ENCODE assay signal across 1 cellular context in the genomic region with DNA sequence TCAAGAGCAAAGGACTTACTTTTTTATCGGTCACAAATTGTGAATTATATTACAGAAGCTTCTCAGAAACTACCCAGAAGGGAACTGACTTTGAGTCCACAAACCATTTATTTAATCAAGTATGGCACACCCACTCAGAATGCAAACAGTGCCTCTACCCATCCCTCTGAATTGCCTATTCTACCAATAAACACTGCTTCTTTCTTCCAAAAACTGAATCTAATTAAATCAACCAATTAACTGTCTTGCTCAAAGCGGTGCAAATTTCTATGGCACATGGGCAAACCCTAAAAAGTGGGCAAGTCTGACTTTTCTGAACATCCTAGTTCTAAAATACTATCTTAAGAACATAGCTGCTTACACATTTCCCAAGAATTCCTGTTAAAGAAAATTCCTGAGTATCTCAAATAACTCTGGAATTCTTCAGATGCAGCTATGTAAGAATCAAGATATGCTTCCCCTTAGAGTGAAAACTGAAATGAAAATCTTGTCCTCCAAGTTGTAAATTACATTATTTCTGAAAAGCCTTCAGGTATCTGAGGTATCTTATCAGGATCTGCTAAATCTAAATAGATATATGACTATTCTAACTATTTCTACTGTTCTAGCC.
TF ChIP-seq lines count a peak whose summit lies in the region.

No MANE protein-coding gene starts in this region.

TF ChIP-seq in A549, 52 proteins besides CTCF, POLR2A, EP300 and RAD21 (continued from another document):
- TF ChIP-seq, protein P1, sequence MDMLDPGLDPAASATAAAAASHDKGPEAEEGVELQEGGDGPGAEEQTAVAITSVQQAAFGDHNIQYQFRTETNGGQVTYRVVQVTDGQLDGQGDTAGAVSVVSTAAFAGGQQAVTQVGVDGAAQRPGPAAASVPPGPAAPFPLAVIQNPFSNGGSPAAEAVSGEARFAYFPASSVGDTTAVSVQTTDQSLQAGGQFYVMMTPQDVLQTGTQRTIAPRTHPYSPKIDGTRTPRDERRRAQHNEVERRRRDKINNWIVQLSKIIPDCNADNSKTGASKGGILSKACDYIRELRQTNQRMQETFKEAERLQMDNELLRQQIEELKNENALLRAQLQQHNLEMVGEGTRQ (IDR thresholded peaks at IDR 0.05), result no peak
- no peak for TF ChIP-seq PHF8 (IDR thresholded peaks at IDR 0.05; ENCODE audit: borderline replicate concordance, low read depth)
- TF ChIP-seq, protein P2, sequence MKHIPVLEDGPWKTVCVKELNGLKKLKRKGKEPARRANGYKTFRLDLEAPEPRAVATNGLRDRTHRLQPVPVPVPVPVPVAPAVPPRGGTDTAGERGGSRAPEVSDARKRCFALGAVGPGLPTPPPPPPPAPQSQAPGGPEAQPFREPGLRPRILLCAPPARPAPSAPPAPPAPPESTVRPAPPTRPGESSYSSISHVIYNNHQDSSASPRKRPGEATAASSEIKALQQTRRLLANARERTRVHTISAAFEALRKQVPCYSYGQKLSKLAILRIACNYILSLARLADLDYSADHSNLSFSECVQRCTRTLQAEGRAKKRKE (CRISPR knock-in tag; IDR thresholded peaks at IDR 0.05; ENCODE audit: low read depth), result no peak
- TF ChIP-seq ZC3H11A (IDR thresholded peaks at IDR 0.05), result no peak
